1 cellular context compared by ENCODE assay signal in the genomic region with DNA sequence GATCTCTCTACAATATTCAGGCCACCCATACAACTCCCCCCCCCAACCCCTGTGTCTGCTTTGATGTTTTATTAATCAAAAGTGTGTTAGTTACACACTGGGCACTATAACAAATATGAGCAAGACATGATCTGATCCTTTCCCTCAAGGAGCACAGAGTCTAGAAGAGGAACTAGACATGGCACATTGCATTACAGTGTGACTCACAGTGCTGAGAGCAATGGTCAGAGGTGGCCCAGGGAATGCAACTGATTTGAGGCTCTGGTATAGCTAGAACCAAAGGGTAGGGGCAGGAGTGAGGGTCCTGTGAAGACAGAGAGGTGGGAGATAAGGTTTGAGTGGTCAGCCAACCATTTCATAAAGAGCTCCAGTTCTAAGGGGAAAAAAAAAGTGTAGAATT.
TF ChIP-seq lines count a peak whose summit lies in the region.

No MANE protein-coding gene starts in this region.

TF ChIP-seq in IMR-90, 13 proteins besides CTCF, POLR2A, EP300 and RAD21:
- TF ChIP-seq MXI1 (IDR thresholded peaks at IDR 0.05; ENCODE audit: borderline replicate concordance, low read depth, low read length) (no peak), MAZ (IDR thresholded peaks at IDR 0.05; ENCODE audit: borderline replicate concordance, low read depth, low read length) (no peak), SMC3 (IDR thresholded peaks at IDR 0.05; ENCODE audit: low read depth, low read length) (no peak), BHLHE40 (IDR thresholded peaks at IDR 0.05; ENCODE audit: low read depth, low read length) (no peak), MAFK (IDR thresholded peaks at IDR 0.05; ENCODE audit: low read depth, low read length) (no peak), CHD1 (IDR thresholded peaks at IDR 0.05; ENCODE audit: low read depth, low read length) (no peak), NFE2L2 (IDR thresholded peaks at IDR 0.05; ENCODE audit: low read depth, low read length) (no peak), CEBPB (IDR thresholded peaks at IDR 0.05; ENCODE audit: low read depth, low read length) (no peak), FOS (IDR thresholded peaks at IDR 0.05; ENCODE audit: low read depth, low read length) (no peak)
- TF ChIP-seq, protein P1, sequence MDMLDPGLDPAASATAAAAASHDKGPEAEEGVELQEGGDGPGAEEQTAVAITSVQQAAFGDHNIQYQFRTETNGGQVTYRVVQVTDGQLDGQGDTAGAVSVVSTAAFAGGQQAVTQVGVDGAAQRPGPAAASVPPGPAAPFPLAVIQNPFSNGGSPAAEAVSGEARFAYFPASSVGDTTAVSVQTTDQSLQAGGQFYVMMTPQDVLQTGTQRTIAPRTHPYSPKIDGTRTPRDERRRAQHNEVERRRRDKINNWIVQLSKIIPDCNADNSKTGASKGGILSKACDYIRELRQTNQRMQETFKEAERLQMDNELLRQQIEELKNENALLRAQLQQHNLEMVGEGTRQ (IDR thresholded peaks at IDR 0.05; ENCODE audit: low read depth, low read length) = no peak
- TF ChIP-seq, protein P2, sequence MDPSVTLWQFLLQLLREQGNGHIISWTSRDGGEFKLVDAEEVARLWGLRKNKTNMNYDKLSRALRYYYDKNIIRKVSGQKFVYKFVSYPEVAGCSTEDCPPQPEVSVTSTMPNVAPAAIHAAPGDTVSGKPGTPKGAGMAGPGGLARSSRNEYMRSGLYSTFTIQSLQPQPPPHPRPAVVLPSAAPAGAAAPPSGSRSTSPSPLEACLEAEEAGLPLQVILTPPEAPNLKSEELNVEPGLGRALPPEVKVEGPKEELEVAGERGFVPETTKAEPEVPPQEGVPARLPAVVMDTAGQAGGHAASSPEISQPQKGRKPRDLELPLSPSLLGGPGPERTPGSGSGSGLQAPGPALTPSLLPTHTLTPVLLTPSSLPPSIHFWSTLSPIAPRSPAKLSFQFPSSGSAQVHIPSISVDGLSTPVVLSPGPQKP (IDR thresholded peaks at IDR 0.05; ENCODE audit: borderline replicate concordance, low read depth, low read length) = no peak
